Comparison of ENCODE assay signal across 19 cellular contexts in genomic region chr10:70820976-70821750, GRCh38. TPM values are rescaled to one million over a fixed set of nuclear protein-coding genes. Genes with fewer than 3 reads are reported as not detected.
DNase-seq lines count a peak whose midpoint lies in the region; ATAC-seq and TF ChIP-seq lines count a peak whose summit lies in the region.
"Had no signal": no experiment of that assay in that cellular context is flagged by ENCODE, and none has a peak within 500 bp of the region (broad histone marks: within the 10 kb centered on the region; RNA-seq: fewer than 3 reads in every experiment).

No MANE protein-coding gene starts in this region.

- TF ChIP-seq POLR2A in upper lobe of left lung (IDR thresholded peaks at IDR 0.05), result no peak

- no peak overlapping the region for H3K27ac ChIP-seq in upper lobe of left lung
- H3K27ac ChIP-seq: 22Rv1, heart right ventricle had no signal

- ATAC-seq in HG02840 (IDR thresholded peaks at IDR 0.05; ENCODE audit: low FRiP score, unreplicated experiment) (no peak), upper lobe of left lung (ENCODE audit: low FRiP score in 2 of 2) (no peak)
- ATAC-seq: heart right ventricle, left cardiac atrium, right cardiac atrium had no signal

- H3K4me3 ChIP-seq in epithelial cell of proximal tubule (ENCODE audit: low read depth, low read length) (no peak overlapping the region), upper lobe of left lung (no peak overlapping the region)
- H3K4me3 ChIP-seq: heart right ventricle had no signal

- H3K4me1 ChIP-seq in upper lobe of left lung, result peaks cover 8 to 15% (median 11%) of the 10 kb centered on the region in 4 donors

- H3K27me3 ChIP-seq in upper lobe of left lung, result no peaks in the 10 kb centered on the region
- H3K27me3 ChIP-seq: heart right ventricle had no signal

- intact Hi-C loops in posterior cingulate gyrus (cut with DNase I), result no loop called here

- DNase-seq in DMS153 (lab: John Stamatoyannopoulos, UW), result peak; percentile 7
- no peak for DNase-seq in DMS153 treated with DMSO at 0.1 percent for 48 hours (lab: John Stamatoyannopoulos, UW; ENCODE audit: unreplicated experiment)
- peak; percentile 14 for DNase-seq in stimulated activated CD4-positive, alpha-beta T cell treated with anti-CD3 and anti-CD28 coated beads, Interleukin-4, amount 100 ng/mL, for 24 hours
- DNase-seq in stimulated activated CD4-positive, alpha-beta T cell treated with anti-CD3 and anti-CD28 coated beads, Interleukin-12 subunit alpha, Interleukin-12 subunit beta, amount 100 ng/mL, for 4 hours, result no peak
- no peak for DNase-seq in epithelial cell of proximal tubule (ENCODE audit: low read depth)
- DNase-seq in posterior cingulate gyrus, result no peak
- no peak for DNase-seq in upper lobe of left lung
- DNase-seq: activated B cell treated with CpG ODN at 0.5 μM for 24 hours; activated gamma-delta T cell treated with Interleukin-2 at 50 U/mL for 16 hours; caudate nucleus; CD8-positive, alpha-beta memory T cell; heart right ventricle; left cardiac atrium; right cardiac atrium; SW 1271 had no signal

- H3K36me3 ChIP-seq in upper lobe of left lung, result peaks cover 0 to 40% (median 0%) of the 10 kb centered on the region in 4 donors

- H3K9me3 ChIP-seq in upper lobe of left lung, result no peaks in the 10 kb centered on the region
- H3K9me3 ChIP-seq: heart right ventricle had no signal

- WGBS in upper lobe of left lung, 2 donors, result 82 to 91% methylated on average over 4 of the region's 4 CpGs

- TF ChIP-seq CTCF in epithelial cell of proximal tubule (conservative IDR thresholded peaks at IDR 0.05; ENCODE audit: low read depth, low read length) (peak; percentile 15), upper lobe of left lung (IDR thresholded peaks at IDR 0.05) (no peak)

- TF ChIP-seq EP300 in upper lobe of left lung (IDR thresholded peaks at IDR 0.05), result no peak

RNA-seq across cellular contexts. Expression of gene SGPL1, which starts 5.4 kb away (rescaled TPM):
- total RNA-seq in epithelial cell of proximal tubule, result 32.8 and 35.7 TPM in 2 replicates
- 10 to 100 TPM; 18.4 to 43.8 (median 30.4) TPM for total RNA-seq in upper lobe of left lung

RNA-seq across cellular contexts. Expression of gene TBATA, which starts 36.0 kb away (rescaled TPM):
- total RNA-seq in epithelial cell of proximal tubule (not detected in 2 replicates), upper lobe of left lung (not detected)
- total RNA-seq: activated B cell treated with CpG ODN at 0.5 μM for 24 hours; CD8-positive, alpha-beta memory T cell; heart right ventricle; HT1080; left cardiac atrium; myocyte; right cardiac atrium had no signal

Comparison
In these comparisons a context has a peak if more than half of its experiments do, and no peak if none do; other contexts are left out.
1. DNase-seq: peak in DMS153 (single experiment) and stimulated activated CD4-positive, alpha-beta T cell treated with anti-CD3 and anti-CD28 coated beads, Interleukin-4, amount 100 ng/mL, for 24 hours (single experiment); none in DMS153 treated with DMSO at 0.1 percent for 48 hours (single experiment), stimulated activated CD4-positive, alpha-beta T cell treated with anti-CD3 and anti-CD28 coated beads, Interleukin-12 subunit alpha, Interleukin-12 subunit beta, amount 100 ng/mL, for 4 hours (single experiment), epithelial cell of proximal tubule (single experiment), posterior cingulate gyrus (0 of 10) and upper lobe of left lung (0 of 2).